8 cellular contexts compared by ENCODE assay signal in the genomic region with DNA sequence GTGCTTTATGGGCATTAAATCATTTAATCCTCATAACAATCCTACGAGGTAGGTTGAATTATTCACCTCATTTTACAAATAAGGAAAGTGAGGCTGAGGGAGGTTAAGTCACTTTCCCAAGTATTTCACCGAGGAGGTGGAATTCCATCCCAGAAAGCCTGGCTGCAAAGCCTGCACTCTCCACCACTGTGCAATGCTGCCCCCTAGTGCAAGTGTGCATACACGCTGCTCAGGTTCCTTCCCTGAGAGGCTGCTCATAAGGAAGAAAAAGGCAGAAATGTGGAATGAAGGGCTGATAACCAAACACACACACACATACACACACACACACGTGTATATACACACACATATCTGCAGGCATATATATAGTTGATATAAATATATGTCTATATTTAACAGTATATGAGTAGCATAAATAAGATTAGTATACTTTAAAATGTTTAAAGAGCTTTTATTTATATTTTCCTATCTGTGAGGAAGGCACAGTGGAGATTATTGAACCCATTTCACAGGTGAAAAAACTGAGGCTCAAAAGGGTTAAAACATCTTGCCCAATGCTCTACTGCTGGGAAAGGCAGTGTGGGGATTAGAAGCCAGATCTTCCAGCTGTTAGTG.
DNase-seq lines count a peak whose midpoint lies in the region; ATAC-seq, FAIRE-seq and TF ChIP-seq lines count a peak whose summit lies in the region.

No MANE protein-coding gene starts in this region.

- peak; percentile 100 for TF ChIP-seq RAD21 in Ishikawa (IDR thresholded peaks at IDR 0.05; ENCODE audit: low read depth)
- TF ChIP-seq RAD21 in H1 (IDR thresholded peaks at IDR 0.05 in 1 of 2, conservative IDR thresholded peaks at IDR 0.05 in 1 of 2; ENCODE audit: low read depth in 2 of 2, low read length in 2 of 2) = peak; percentile 100

- TF ChIP-seq POLR2A in H1 (IDR thresholded peaks at IDR 0.05; ENCODE audit: control extremely low read depth in 1 of 2, low read depth in 2 of 2, low read length in 2 of 2) = no peak

- ATAC-seq in GM21367 (IDR thresholded peaks at IDR 0.05; ENCODE audit: unreplicated experiment) = peak; percentile 73

- no peaks in the 10 kb centered on the region for H3K9me3 ChIP-seq in H1 (ENCODE audit: insufficient read depth in 2 of 2, low read depth in 1 of 2, low read length in 1 of 2)

- no peak overlapping the region for H3K4ac ChIP-seq in H1 (replicated peaks; ENCODE audit: insufficient read length, low read depth, low read length)

- TF ChIP-seq CTCF in H1 (IDR thresholded peaks at IDR 0.05; ENCODE audit: control extremely low read depth in 1 of 3, insufficient read depth in 1 of 3, low read depth in 1 of 3, low read length in 3 of 3) (peak; percentile 90 to 97 (median 95)), mesothelial cell of epicardium (IDR thresholded peaks at IDR 0.05; ENCODE audit: unreplicated experiment) (peak; percentile 69)

- no peaks in the 10 kb centered on the region for H3K36me3 Mint-ChIP-seq in mesothelial cell of epicardium

- peak overlapping the region; percentile 94 for H2AFZ ChIP-seq in H1 (ENCODE audit: low read length)

- FAIRE-seq in H1 (lab: Jason Lieb, UNC) = peak; percentile 96

- no peaks in the 10 kb centered on the region for H3K79me2 ChIP-seq in H1 (ENCODE audit: control insufficient read depth in 1 of 2, insufficient read depth in 2 of 2, low read length in 2 of 2)

- no peaks in the 10 kb centered on the region for H3K27me3 ChIP-seq in H1 (replicated peaks in 1 of 4; ENCODE audit: control insufficient read depth in 3 of 4, extremely low read depth in 1 of 4, insufficient read depth in 3 of 4, low read length in 3 of 4)

- H3K14ac ChIP-seq in H1 (ENCODE audit: insufficient read length) = no peak overlapping the region

- no peak overlapping the region for H3K4me3 Mint-ChIP-seq in mesothelial cell of epicardium

- no peak overlapping the region for H3K27ac ChIP-seq in H1 (ENCODE audit: low read depth, low read length)

- peaks cover 55% of the 10 kb centered on the region for H3K4me1 Mint-ChIP-seq in mesothelial cell of epicardium

- CTCF ChIA-PET in H1 (lab: Charles Lee; ENCODE audit: partially characterized antibody) = interaction anchor here (0.6 to 4.9 kb wide), 49 partner anchors 8 to 736 kb away, joined by 3 to 83 read pairs (median 4); no protein-coding TSS in a partner anchor

- POLR2A ChIA-PET in H1 (lab: Charles Lee; ENCODE audit: partially characterized antibody) = no interaction called here

- H2BK15ac ChIP-seq in H1 (ENCODE audit: low read length) = no peak overlapping the region

- no peak overlapping the region; a peak in 1 of 8 replicates for H3K4me3 ChIP-seq in H1 (ENCODE audit: extremely low read depth in 1 of 4, insufficient read depth in 2 of 4, low read depth in 3 of 4, low read length in 4 of 4)

- H3K18ac ChIP-seq in H1 (ENCODE audit: extremely low read depth, low read length) = no peak overlapping the region

- no peaks in the 10 kb centered on the region for H3K79me1 ChIP-seq in H1 (ENCODE audit: low read depth, low read length)

- no peak overlapping the region for H3K56ac ChIP-seq in H1 (replicated peaks; ENCODE audit: insufficient read length, low read depth, low read length)

- H2AK5ac ChIP-seq in H1 (ENCODE audit: low read depth, low read length) = no peak overlapping the region; the same call in 1 of the 2 replicates

- no peak overlapping the region for H4K5ac ChIP-seq in H1 (ENCODE audit: insufficient read length, low read depth, low read length)

- no peaks in the 10 kb centered on the region; the same call in 1 of the 2 replicates for H3K23me2 ChIP-seq in H1 (ENCODE audit: low read depth, low read length)

- H3K36me3 ChIP-seq in H1 (ENCODE audit: control insufficient read depth in 2 of 4, insufficient read depth in 4 of 4, low read length in 3 of 4) = no peaks in the 10 kb centered on the region; a peak in 2 of 8 replicates

- no peak overlapping the region for H3K4me2 ChIP-seq in H1 (ENCODE audit: insufficient read depth in 1 of 2, low read depth in 2 of 2, low read length in 2 of 2)

- peak overlapping the region; percentile 24 for H2BK120ac ChIP-seq in H1 (replicated peaks; ENCODE audit: low read depth, low read length)

- H3K9me3 Mint-ChIP-seq in mesothelial cell of epicardium = no peaks in the 10 kb centered on the region

- H4K91ac ChIP-seq in H1 (replicated peaks; ENCODE audit: insufficient read length, low read length) = no peak overlapping the region

- no peak overlapping the region for H3K23ac ChIP-seq in H1 (ENCODE audit: insufficient read length)

- no peaks in the 10 kb centered on the region for H3K27me3 Mint-ChIP-seq in mesothelial cell of epicardium (ENCODE audit: low read depth)

- no peak overlapping the region for H3K9ac ChIP-seq in H1 (replicated peaks in 1 of 4; ENCODE audit: extremely low read depth in 1 of 4, low read depth in 3 of 4, low read length in 3 of 4)

- H3K4me1 ChIP-seq in H1 (replicated peaks in 1 of 4; ENCODE audit: control insufficient read depth in 3 of 4, insufficient read depth in 4 of 4, low read length in 3 of 4) = peaks cover 0 to 4% (median 3%) of the 10 kb centered on the region in 4 experiments; a peak in 4 of 7 replicates

- no peak overlapping the region for H2BK5ac ChIP-seq in H1 (ENCODE audit: low read depth, low read length)

- H2BK12ac ChIP-seq in H1 (ENCODE audit: low read depth, low read length) = no peak overlapping the region

- 23% methylated on average over 4 of the region's 4 CpGs; no CpG with 5 or more reads in 1 of the 2 experiments for WGBS in H1 (ENCODE audit: extremely low coverage in 1 of 2, insufficient coverage in 1 of 2, insufficient read length in 1 of 2, insufficient replicate concordance in 2 of 2, low coverage in 1 of 2, low lambda C conversion rate in 2 of 2, missing lambda C conversion rate in 1 of 2), 2 experiments

- DNase-seq in SKM-1 (lab: John Stamatoyannopoulos, UW; ENCODE audit: unreplicated experiment) = peak; percentile 19
- DNase-seq in SKM-1 treated with dmso at 0.1 percent for 144 hours (lab: John Stamatoyannopoulos, UW; ENCODE audit: unreplicated experiment) = no peak
- peak; percentile 63 for DNase-seq in RPMI7951 (ENCODE audit: low read depth)
- DNase-seq in H1 (ENCODE audit: low read depth in 1 of 2, low spot score in 2 of 2) = peak; percentile 68 to 89
- DNase-seq in mesothelial cell of epicardium (ENCODE audit: low spot score in 2 of 2, unreplicated experiment in 2 of 2) = peak; percentile 37 to 74
- DNase-seq in germinal center (ENCODE audit: low spot score) = no peak

- TF ChIP-seq EP300 in Ishikawa (IDR thresholded peaks at IDR 0.05; ENCODE audit: borderline replicate concordance) = no peak
- TF ChIP-seq EP300 in H1 (IDR thresholded peaks at IDR 0.05; ENCODE audit: borderline replicate concordance in 1 of 2, low read depth in 2 of 2, low read length in 2 of 2) = no peak

- no peak overlapping the region for H3K27ac Mint-ChIP-seq in mesothelial cell of epicardium

- no peaks in the 10 kb centered on the region for H4K20me1 ChIP-seq in H1 (replicated peaks in 1 of 2; ENCODE audit: control insufficient read depth in 1 of 2, insufficient read depth in 2 of 2, low read length in 2 of 2)

- no peak overlapping the region for H2BK20ac ChIP-seq in H1 (ENCODE audit: low read length)

- H4K8ac ChIP-seq in H1 (ENCODE audit: extremely low read depth, insufficient read depth, low read length) = no peak overlapping the region

TF ChIP-seq in H1, 55 proteins besides CTCF, POLR2A, EP300 and RAD21:
- no peak for TF ChIP-seq GABPA (IDR thresholded peaks at IDR 0.05; ENCODE audit: borderline replicate concordance, insufficient read depth, low read length)
- no peak for TF ChIP-seq CHD2 (IDR thresholded peaks at IDR 0.05; ENCODE audit: low read length)
- peak; percentile 86 for TF ChIP-seq TEAD4 (IDR thresholded peaks at IDR 0.05; ENCODE audit: low read depth, low read length)
- no peak for TF ChIP-seq SP1 (IDR thresholded peaks at IDR 0.05; ENCODE audit: low read depth, low read length)
- TF ChIP-seq, protein P1, sequence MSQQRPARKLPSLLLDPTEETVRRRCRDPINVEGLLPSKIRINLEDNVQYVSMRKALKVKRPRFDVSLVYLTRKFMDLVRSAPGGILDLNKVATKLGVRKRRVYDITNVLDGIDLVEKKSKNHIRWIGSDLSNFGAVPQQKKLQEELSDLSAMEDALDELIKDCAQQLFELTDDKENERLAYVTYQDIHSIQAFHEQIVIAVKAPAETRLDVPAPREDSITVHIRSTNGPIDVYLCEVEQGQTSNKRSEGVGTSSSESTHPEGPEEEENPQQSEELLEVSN (IDR thresholded peaks at IDR 0.05) = no peak
- no peak for TF ChIP-seq EZH2 (IDR thresholded peaks at IDR 0.05; ENCODE audit: low read depth, low read length, severe bottlenecking)
- TF ChIP-seq HDAC2 (IDR thresholded peaks at IDR 0.05; ENCODE audit: borderline replicate concordance in 1 of 2, low read depth in 2 of 2, low read length in 2 of 2) = no peak

Comparison
In these comparisons a context has a peak if more than half of its experiments do, and no peak if none do; other contexts are left out.
1. DNase-seq: peak in SKM-1 (single experiment), RPMI7951 (single experiment), H1 (2 of 2) and mesothelial cell of epicardium (2 of 2); none in SKM-1 treated with dmso at 0.1 percent for 144 hours (single experiment) and germinal center (single experiment).